In genomic region chr16:21820028-21820907, GRCh38 we compare ENCODE assay signal across 8 cellular contexts. TPM values are rescaled to one million over a fixed set of nuclear protein-coding genes. Genes with fewer than 3 reads are reported as not detected.
DNase-seq lines count a peak whose midpoint lies in the region; ATAC-seq and TF ChIP-seq lines count a peak whose summit lies in the region.
"Not testable (repeated sequence)": the region's sequence is repeated elsewhere in the genome, so short reads cannot be mapped to it uniquely, and the experiment has no call there.

No MANE protein-coding gene starts in this region.

- peak; percentile 37 for DNase-seq in GM13977 (ENCODE audit: low spot score)
- DNase-seq in NCI-H146 (lab: John Stamatoyannopoulos, UW), result peak; percentile 84
- peak; percentile 72 for DNase-seq in T-helper 2 cell treated with Interferon-gamma antibody and Interleukin-4, amounts not matched to agents 5 μg/mL and 100 μg/mL, for 36 hours (ENCODE audit: low spot score)
- DNase-seq in anterior cingulate cortex (lab: John Stamatoyannopoulos, UW), result peak in 56 of 58 donors; percentile 4 to 72 (median 37)
- peak; percentile 12 for DNase-seq in hepatic stellate cell (ENCODE audit: low spot score)
- peak; percentile 68 to 82 for DNase-seq in psoas muscle
- DNase-seq in type B pancreatic cell (ENCODE audit: extremely low spot score, unreplicated experiment), result peak; percentile 83

- H3K9me3 ChIP-seq in psoas muscle, result not testable (repeated sequence)

- H3K4me1 ChIP-seq in psoas muscle, result not testable (repeated sequence)

- WGBS in psoas muscle, 3 donors, result 5% methylated on average over 45 to 55 of the region's 55 CpGs

- in situ Hi-C loops in GM13977 (cut with MboI; ENCODE audit: low pct_unique_long_range_greater_than_20kb, low sequenced_read_pairs, unreplicated experiment), result loop anchor here (25.0 kb wide), 1 partner anchor 142 kb away; the partner anchor contains the start of gene UQCRC2

- H3K9me3 Mint-ChIP-seq in T-helper 2 cell treated with Interferon-gamma antibody and Interleukin-4, amounts not matched to agents 5 μg/mL and 100 μg/mL, for 36 hours; type B pancreatic cell: not testable (repeated sequence)

- peaks cover 14% of the 10 kb centered on the region for H3K36me3 Mint-ChIP-seq in T-helper 2 cell treated with Interferon-gamma antibody and Interleukin-4, amounts not matched to agents 5 μg/mL and 100 μg/mL, for 36 hours (ENCODE audit: low read depth)
- H3K36me3 Mint-ChIP-seq in type B pancreatic cell, result not testable (repeated sequence)

- not testable (repeated sequence) for H3K36me3 ChIP-seq in psoas muscle (ENCODE audit: insufficient read depth in 1 of 2, low read depth in 1 of 2)

- H3K4me3 Mint-ChIP-seq in T-helper 2 cell treated with Interferon-gamma antibody and Interleukin-4, amounts not matched to agents 5 μg/mL and 100 μg/mL, for 36 hours, result peak overlapping the region; percentile 88
- peak overlapping the region; percentile 91 for H3K4me3 Mint-ChIP-seq in type B pancreatic cell

- H3K4me3 ChIP-seq in psoas muscle, result peak overlapping the region; percentile 64

- TF ChIP-seq CTCF in GM13977 (IDR thresholded peaks at IDR 0.05; ENCODE audit: extremely low read depth, insufficient read depth, missing control alignments); psoas muscle (IDR thresholded peaks at IDR 0.05); type B pancreatic cell (conservative IDR thresholded peaks at IDR 0.05): not testable (repeated sequence)

- H3K4me1 Mint-ChIP-seq in T-helper 2 cell treated with Interferon-gamma antibody and Interleukin-4, amounts not matched to agents 5 μg/mL and 100 μg/mL, for 36 hours (ENCODE audit: low read depth), result peaks cover 18% of the 10 kb centered on the region
- peaks cover 14% of the 10 kb centered on the region for H3K4me1 Mint-ChIP-seq in type B pancreatic cell (ENCODE audit: unreplicated experiment)

- peak overlapping the region; percentile 95 for H3K27ac Mint-ChIP-seq in T-helper 2 cell treated with Interferon-gamma antibody and Interleukin-4, amounts not matched to agents 5 μg/mL and 100 μg/mL, for 36 hours
- H3K27ac Mint-ChIP-seq in type B pancreatic cell, result peak overlapping the region; percentile 88

- ATAC-seq in HG02852 (IDR thresholded peaks at IDR 0.05; ENCODE audit: unreplicated experiment), result peak; percentile 96
- ATAC-seq in psoas muscle, result peak; percentile 87 to 98 (median 95)

- not testable (repeated sequence) for H3K27me3 ChIP-seq in psoas muscle (ENCODE audit: insufficient read depth in 3 of 3, low read length in 2 of 3)

- not testable (repeated sequence) for H3K27me3 Mint-ChIP-seq in T-helper 2 cell treated with Interferon-gamma antibody and Interleukin-4, amounts not matched to agents 5 μg/mL and 100 μg/mL, for 36 hours (ENCODE audit: low read depth); type B pancreatic cell

- intact Hi-C loops in psoas muscle (cut with DNase I), result not testable (repeated sequence)

- peak overlapping the region; percentile 74 for H3K27ac ChIP-seq in psoas muscle

RNA-seq across cellular contexts. Expression of gene NPIPB4, which starts 37.3 kb away (rescaled TPM):
- total RNA-seq in psoas muscle (10 to 100 TPM; 28.9 to 54.5 (median 46.5) TPM), type B pancreatic cell (ENCODE audit: low replicate concordance) (72.4 and 96.8 TPM in 2 replicates)
- polyA plus RNA-seq in psoas muscle, result 10 to 100 TPM in 2 of 3 donors, 1 to 10 TPM in 1; 7.9 to 12.3 (median 10.0) TPM

Comparison
In these comparisons a context has a peak if more than half of its experiments do, and no peak if none do; other contexts are left out.
1. Peak in every context shown above with its lines: DNase-seq, ATAC-seq, H3K4me3 ChIP-seq and H3K27ac ChIP-seq.
2. DNase-seq: peak in every context shown above with its lines; median percentile 84 in NCI-H146; 83 in type B pancreatic cell; 75 in psoas muscle; 72 in T-helper 2 cell treated with Interferon-gamma antibody and Interleukin-4, amounts not matched to agents 5 μg/mL and 100 μg/mL, for 36 hours; 37 in GM13977; 37 in anterior cingulate cortex; 12 in hepatic stellate cell.